In the genomic region with DNA sequence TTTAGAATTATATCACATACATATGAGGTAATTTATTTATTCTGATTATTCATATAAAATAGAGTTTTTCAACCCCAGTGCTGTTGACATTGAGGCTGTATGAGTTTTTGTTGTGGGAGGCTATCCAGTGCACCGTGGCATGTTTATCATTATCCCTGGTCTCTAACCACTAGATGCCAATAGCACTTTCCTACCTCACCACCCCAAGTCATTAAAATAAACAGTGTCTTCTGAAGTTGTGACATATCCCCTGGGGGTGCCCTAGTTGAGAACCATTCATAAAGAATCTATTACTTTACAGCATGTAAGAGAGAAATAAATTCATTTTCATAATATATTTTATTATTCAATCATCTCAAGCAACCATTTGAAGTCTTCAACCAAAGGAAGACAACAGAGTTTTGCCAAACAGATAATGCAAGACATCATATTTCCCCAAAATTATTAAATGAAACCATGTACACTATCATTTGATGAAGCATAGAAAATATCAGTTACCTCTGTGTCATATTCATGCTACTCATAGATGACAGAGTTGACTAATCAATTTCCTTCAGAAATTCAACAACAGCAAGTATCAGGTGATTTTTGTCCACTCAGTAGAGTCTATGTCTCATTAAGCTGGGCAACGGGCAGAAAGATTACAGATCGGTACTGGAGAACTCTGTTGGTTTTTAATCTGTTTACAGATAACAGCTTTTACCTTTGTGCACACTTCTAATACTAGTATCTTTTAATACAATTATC, we compare ENCODE assay signal across 21 cellular contexts. TPM values are rescaled to one million over a fixed set of nuclear protein-coding genes. Genes with fewer than 3 reads are reported as not detected.
DNase-seq lines count a peak whose midpoint lies in the region; ATAC-seq and TF ChIP-seq lines count a peak whose summit lies in the region.
"Had no signal": no experiment of that assay in that cellular context is flagged by ENCODE, and none has a peak within 500 bp of the region (broad histone marks: within the 10 kb centered on the region; RNA-seq: fewer than 3 reads in every experiment).

No MANE protein-coding gene starts in this region.

- TF ChIP-seq CTCF in GM13977 (IDR thresholded peaks at IDR 0.05; ENCODE audit: extremely low read depth, insufficient read depth, missing control alignments) = no peak

- no peaks in the 10 kb centered on the region for H3K27me3 ChIP-seq in CD4-positive, CD25-positive, alpha-beta regulatory T cell (ENCODE audit: control insufficient read depth, insufficient read depth, low read length)

- H3K36me3 Mint-ChIP-seq in CD4-positive, CD25-positive, alpha-beta regulatory T cell = no peaks in the 10 kb centered on the region
- H3K36me3 Mint-ChIP-seq in activated T-helper 17 cell treated with anti-CD3 and anti-CD28 coated beads, Interleukin-2, amount 50 U/mL, for 72 hours (ENCODE audit: low read depth) = no peaks in the 10 kb centered on the region
- H3K36me3 Mint-ChIP-seq: CD4-positive, alpha-beta memory T cell had no signal

- DNase-seq in NCI-H82 (lab: John Stamatoyannopoulos, UW) (peak; percentile 15), NCI-H82 treated with DMSO at 0.1 percent for 48 hours (lab: John Stamatoyannopoulos, UW; ENCODE audit: unreplicated experiment) (no peak), OCI-M1 (lab: John Stamatoyannopoulos, UW) (no peak), DMS53 treated with DMSO at 0.1 percent for 48 hours (lab: John Stamatoyannopoulos, UW; ENCODE audit: unreplicated experiment) (no peak), GM13977 (ENCODE audit: low spot score) (no peak)
- peak in 1 of 3 donors; percentile 38 for DNase-seq in CD4-positive, CD25-positive, alpha-beta regulatory T cell
- DNase-seq: CD4-positive, alpha-beta memory T cell; GDM1; H9; MV-4-11; NCI-H1417 treated with DMSO at 0.1 percent for 48 hours; NCI-H1930; NCI-H2171; NCI-H446 had no signal

- peaks cover 34 to 66% (median 45%) of the 10 kb centered on the region in 4 donors for H3K4me1 Mint-ChIP-seq in CD4-positive, CD25-positive, alpha-beta regulatory T cell
- peaks cover 39% of the 10 kb centered on the region for H3K4me1 Mint-ChIP-seq in activated T-helper 17 cell treated with anti-CD3 and anti-CD28 coated beads, Interleukin-2, amount 50 U/mL, for 72 hours

- no peaks in the 10 kb centered on the region for H3K9me3 ChIP-seq in CD4-positive, CD25-positive, alpha-beta regulatory T cell (ENCODE audit: control insufficient read depth in 2 of 2, low read length in 2 of 2)

- H3K4me3 Mint-ChIP-seq in CD4-positive, CD25-positive, alpha-beta regulatory T cell = peak overlapping the region; percentile 5 to 73 (median 8)
- H3K4me3 Mint-ChIP-seq in activated T-helper 17 cell treated with anti-CD3 and anti-CD28 coated beads, Interleukin-2, amount 50 U/mL, for 72 hours = peak overlapping the region; percentile 10
- H3K4me3 Mint-ChIP-seq: B cell; CD4-positive, alpha-beta memory T cell; H9 had no signal

- H3K4me1 ChIP-seq in CD4-positive, CD25-positive, alpha-beta regulatory T cell (ENCODE audit: control insufficient read depth, insufficient read depth, low read length, poor library complexity, severe bottlenecking) = peaks cover 39% of the 10 kb centered on the region

- peak overlapping the region; percentile 21 for H3K4me3 ChIP-seq in CD4-positive, CD25-positive, alpha-beta regulatory T cell (ENCODE audit: low read depth, low read length)

- H3K36me3 ChIP-seq in CD4-positive, CD25-positive, alpha-beta regulatory T cell (ENCODE audit: control insufficient read depth, insufficient read depth, low read length) = no peaks in the 10 kb centered on the region

- H3K9me3 Mint-ChIP-seq in CD4-positive, CD25-positive, alpha-beta regulatory T cell = peaks cover 0 to 4% (median 1%) of the 10 kb centered on the region in 7 donors
- H3K9me3 Mint-ChIP-seq in activated T-helper 17 cell treated with anti-CD3 and anti-CD28 coated beads, Interleukin-2, amount 50 U/mL, for 72 hours = peaks cover 4% of the 10 kb centered on the region

- no peaks in the 10 kb centered on the region for H3K27me3 Mint-ChIP-seq in CD4-positive, CD25-positive, alpha-beta regulatory T cell
- no peaks in the 10 kb centered on the region for H3K27me3 Mint-ChIP-seq in activated T-helper 17 cell treated with anti-CD3 and anti-CD28 coated beads, Interleukin-2, amount 50 U/mL, for 72 hours
- H3K27me3 Mint-ChIP-seq: B cell; CD4-positive, alpha-beta memory T cell had no signal

- H3K27ac ChIP-seq in CD4-positive, CD25-positive, alpha-beta regulatory T cell (ENCODE audit: insufficient read depth, low read length, poor library complexity, severe bottlenecking) = no peak overlapping the region
- H3K27ac ChIP-seq: 22Rv1 had no signal

- ATAC-seq in CD4-positive, CD25-positive, alpha-beta regulatory T cell (ENCODE audit: low read depth in 2 of 2) = no peak
- ATAC-seq in HG03565 (IDR thresholded peaks at IDR 0.05; ENCODE audit: unreplicated experiment) = peak; percentile 26
- peak; percentile 83 for ATAC-seq in activated T-helper 17 cell treated with anti-CD3 and anti-CD28 coated beads, Interleukin-2, amount 50 U/mL, for 72 hours (replicated peaks)
- ATAC-seq: Right ventricle myocardium inferior had no signal

- H3K27ac Mint-ChIP-seq in CD4-positive, CD25-positive, alpha-beta regulatory T cell = peak overlapping the region in 2 of 3 donors; percentile 26 to 95
- peak overlapping the region; percentile 56 for H3K27ac Mint-ChIP-seq in activated T-helper 17 cell treated with anti-CD3 and anti-CD28 coated beads, Interleukin-2, amount 50 U/mL, for 72 hours
- H3K27ac Mint-ChIP-seq: B cell, H9 had no signal

- in situ Hi-C loops in GM13977 (cut with MboI; ENCODE audit: low pct_unique_long_range_greater_than_20kb, low sequenced_read_pairs, unreplicated experiment) = no loop called here

RNA-seq across cellular contexts. Expression of gene RGS1, which starts 39.5 kb away (rescaled TPM):
- 2,600 TPM for total RNA-seq in CD4-positive, CD25-positive, alpha-beta regulatory T cell
- polyA plus RNA-seq in CD4-positive, CD25-positive, alpha-beta regulatory T cell = 100 to 1,000 TPM; 118 to 294 (median 158) TPM
- total RNA-seq in activated T-helper 17 cell treated with anti-CD3 and anti-CD28 coated beads, Interleukin-2, amount 50 U/mL, for 72 hours = 100 to 1,000 TPM in 1 of 2 donors, 10 to 100 TPM in 1; 64.7 to 151 TPM
- total RNA-seq: H9, HT1080 had no signal
- polyA plus RNA-seq: AG04450 had no signal

Comparison
In these comparisons a context has a peak if more than half of its experiments do, and no peak if none do; other contexts are left out.
1. ATAC-seq: peak in HG03565 (single experiment) and activated T-helper 17 cell treated with anti-CD3 and anti-CD28 coated beads, Interleukin-2, amount 50 U/mL, for 72 hours (single experiment); none in CD4-positive, CD25-positive, alpha-beta regulatory T cell (0 of 2).
2. RNA of gene RGS1, which starts 39.5 kb away (total RNA-seq): 2,600 TPM in CD4-positive, CD25-positive, alpha-beta regulatory T cell (single experiment); 64.7 to 151 TPM in activated T-helper 17 cell treated with anti-CD3 and anti-CD28 coated beads, Interleukin-2, amount 50 U/mL, for 72 hours; every median in the first group is over 10 times any median in the second.